ENCODE assay signal across 1 cellular context in genomic region chr14:75274045-75274898, GRCh38.
TF ChIP-seq lines count a peak whose summit lies in the region.

No MANE protein-coding gene starts in this region.

TF ChIP-seq in IMR-90, 13 proteins besides CTCF, POLR2A, EP300 and RAD21:
- TF ChIP-seq BHLHE40 (IDR thresholded peaks at IDR 0.05; ENCODE audit: low read depth, low read length) (peak; percentile 95), CEBPB (IDR thresholded peaks at IDR 0.05; ENCODE audit: low read depth, low read length) (no peak)
- TF ChIP-seq, protein P1, sequence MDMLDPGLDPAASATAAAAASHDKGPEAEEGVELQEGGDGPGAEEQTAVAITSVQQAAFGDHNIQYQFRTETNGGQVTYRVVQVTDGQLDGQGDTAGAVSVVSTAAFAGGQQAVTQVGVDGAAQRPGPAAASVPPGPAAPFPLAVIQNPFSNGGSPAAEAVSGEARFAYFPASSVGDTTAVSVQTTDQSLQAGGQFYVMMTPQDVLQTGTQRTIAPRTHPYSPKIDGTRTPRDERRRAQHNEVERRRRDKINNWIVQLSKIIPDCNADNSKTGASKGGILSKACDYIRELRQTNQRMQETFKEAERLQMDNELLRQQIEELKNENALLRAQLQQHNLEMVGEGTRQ (IDR thresholded peaks at IDR 0.05; ENCODE audit: low read depth, low read length) = peak; percentile 56; the same call in 1 of the 2 replicates
